ENCODE assay signal across 25 cellular contexts in the genomic region with DNA sequence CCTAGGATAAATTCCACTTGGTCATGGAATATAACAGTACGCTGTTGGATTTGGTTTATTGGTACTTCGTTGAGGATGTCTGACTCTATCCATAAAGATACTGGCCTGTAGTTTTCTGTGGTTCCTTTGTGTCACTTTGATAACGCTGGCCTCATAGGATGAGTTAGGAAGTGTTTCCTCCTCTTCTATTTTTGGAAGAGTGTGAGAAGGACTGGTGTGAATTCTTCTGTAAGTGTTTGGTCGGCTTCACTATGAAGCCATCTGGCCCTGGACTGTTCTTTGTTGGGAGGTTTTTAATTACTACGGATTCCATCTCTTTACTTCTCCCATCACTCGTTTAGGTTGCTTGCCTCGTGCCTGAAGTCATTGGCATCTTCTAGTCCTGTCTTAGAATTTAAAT.
"Had no signal": no experiment of that assay in that cellular context is flagged by ENCODE, and none has a peak within 500 bp of the region (broad histone marks: within the 10 kb centered on the region; RNA-seq: fewer than 3 reads in every experiment).

No MANE protein-coding gene starts in this region.

- H3K4me3 ChIP-seq: ascending aorta, body of pancreas had no signal

- H3K27ac Mint-ChIP-seq: activated B cell treated with CpG ODN at 0.5 μM for 24 hours; activated CD4-positive, alpha-beta memory T cell treated with anti-CD3 and anti-CD28 coated beads for 36 hours; activated CD4-positive, alpha-beta T cell treated with anti-CD3 and anti-CD28 coated beads, Interleukin-2, amount 10 ng/mL, durations not matched to agents 7 days and 5 days; activated naive CD8-positive, alpha-beta T cell treated with anti-CD3 and anti-CD28 coated beads, Interleukin-2, amount 50 U/mL, for 24 hours; T-helper 17 cell had no signal

- H3K4me1 Mint-ChIP-seq: activated B cell treated with CpG ODN at 0.5 μM for 24 hours had no signal

- ATAC-seq: activated naive CD4-positive, alpha-beta T cell treated with anti-CD3 and anti-CD28 coated beads, Interleukin-2, amount 50 U/mL, for 72 hours; activated naive CD8-positive, alpha-beta T cell treated with anti-CD3 and anti-CD28 coated beads, Interleukin-2, amount 50 U/mL, for 24 hours; activated T-cell treated with anti-CD3 and anti-CD28 coated beads, Interleukin-2, amount 50 U/mL, for 4 hours; body of pancreas; PC-3; T-helper 17 cell had no signal

- H3K4me3 Mint-ChIP-seq: activated B cell treated with CpG ODN at 0.5 μM for 24 hours; activated CD4-positive, alpha-beta memory T cell treated with anti-CD3 and anti-CD28 coated beads for 36 hours; activated CD4-positive, alpha-beta T cell treated with anti-CD3 and anti-CD28 coated beads, Interleukin-2, amount 10 ng/mL, durations not matched to agents 7 days and 5 days; activated naive CD8-positive, alpha-beta T cell treated with anti-CD3 and anti-CD28 coated beads, Interleukin-2, amount 50 U/mL, for 24 hours; activated T-cell treated with anti-CD3 and anti-CD28 coated beads, Interleukin-2, amount 50 U/mL, for 4 hours had no signal

- H3K9me3 Mint-ChIP-seq: activated B cell treated with CpG ODN at 0.5 μM for 24 hours; activated CD4-positive, alpha-beta memory T cell treated with anti-CD3 and anti-CD28 coated beads for 36 hours; activated CD4-positive, alpha-beta T cell treated with anti-CD3 and anti-CD28 coated beads, Interleukin-2, amount 10 ng/mL, durations not matched to agents 7 days and 5 days; activated naive CD4-positive, alpha-beta T cell treated with anti-CD3 and anti-CD28 coated beads, Interleukin-2, amount 50 U/mL, for 72 hours; activated naive CD8-positive, alpha-beta T cell treated with anti-CD3 and anti-CD28 coated beads, Interleukin-2, amount 50 U/mL, for 24 hours; activated T-cell treated with anti-CD3 and anti-CD28 coated beads, Interleukin-2, amount 50 U/mL, for 4 hours had no signal

- FAIRE-seq: bronchial epithelial cell, RCC 7860 had no signal

- H3K27me3 Mint-ChIP-seq: activated B cell treated with CpG ODN at 0.5 μM for 24 hours; activated CD4-positive, alpha-beta memory T cell treated with anti-CD3 and anti-CD28 coated beads for 36 hours; activated naive CD8-positive, alpha-beta T cell treated with anti-CD3 and anti-CD28 coated beads, Interleukin-2, amount 50 U/mL, for 24 hours; T-helper 17 cell had no signal

- DNase-seq: activated B cell treated with CpG ODN at 0.5 μM for 24 hours; activated CD4-positive, alpha-beta memory T cell treated with anti-CD3 and anti-CD28 coated beads for 36 hours; activated CD4-positive, alpha-beta T cell treated with anti-CD3 and anti-CD28 coated beads for 1 hour; activated CD4-positive, alpha-beta T cell treated with anti-CD3 and anti-CD28 coated beads, Interleukin-2, amount 10 ng/mL, durations not matched to agents 7 days and 5 days; activated CD8-positive, alpha-beta memory T cell treated with anti-CD3 and anti-CD28 coated beads for 24 hours; activated effector memory CD4-positive, alpha-beta T cell treated with anti-CD3 and anti-CD28 coated beads, Interleukin-2, amount 50 U/mL, for 16 hours; activated naive CD4-positive, alpha-beta T cell treated with Interleukin-2 at 50 U/mL for 16 hours; activated naive CD8-positive, alpha-beta T cell treated with anti-CD3 and anti-CD28 coated beads, Interleukin-2, amount 50 U/mL, for 24 hours; activated T-cell treated with anti-CD3 and anti-CD28 coated beads, Interleukin-2, amount 50 U/mL, for 4 hours; amniotic stem cell; body of pancreas; KG1; NCI-H1092; NCI-H1417; NCI-H1930; NCI-H2171 treated with DMSO at 0.1 percent for 48 hours; NCI-H510A treated with DMSO at 0.1 percent for 48 hours; PC-3; SIG-M5; T-helper 17 cell; T-helper 9 cell had no signal

- H3K36me3 Mint-ChIP-seq: activated CD4-positive, alpha-beta memory T cell treated with anti-CD3 and anti-CD28 coated beads for 36 hours; activated naive CD4-positive, alpha-beta T cell treated with anti-CD3 and anti-CD28 coated beads, Interleukin-2, amount 50 U/mL, for 72 hours had no signal
